In genomic region chr17:39703913-39704312, GRCh38 we compare ENCODE assay signal across 2 cellular contexts.
TF ChIP-seq lines count a peak whose summit lies in the region.

No MANE protein-coding gene starts in this region.

TF ChIP-seq in GM23338, 12 proteins besides CTCF, POLR2A, EP300 and RAD21 (continued from another document):
- TF ChIP-seq, protein P1, sequence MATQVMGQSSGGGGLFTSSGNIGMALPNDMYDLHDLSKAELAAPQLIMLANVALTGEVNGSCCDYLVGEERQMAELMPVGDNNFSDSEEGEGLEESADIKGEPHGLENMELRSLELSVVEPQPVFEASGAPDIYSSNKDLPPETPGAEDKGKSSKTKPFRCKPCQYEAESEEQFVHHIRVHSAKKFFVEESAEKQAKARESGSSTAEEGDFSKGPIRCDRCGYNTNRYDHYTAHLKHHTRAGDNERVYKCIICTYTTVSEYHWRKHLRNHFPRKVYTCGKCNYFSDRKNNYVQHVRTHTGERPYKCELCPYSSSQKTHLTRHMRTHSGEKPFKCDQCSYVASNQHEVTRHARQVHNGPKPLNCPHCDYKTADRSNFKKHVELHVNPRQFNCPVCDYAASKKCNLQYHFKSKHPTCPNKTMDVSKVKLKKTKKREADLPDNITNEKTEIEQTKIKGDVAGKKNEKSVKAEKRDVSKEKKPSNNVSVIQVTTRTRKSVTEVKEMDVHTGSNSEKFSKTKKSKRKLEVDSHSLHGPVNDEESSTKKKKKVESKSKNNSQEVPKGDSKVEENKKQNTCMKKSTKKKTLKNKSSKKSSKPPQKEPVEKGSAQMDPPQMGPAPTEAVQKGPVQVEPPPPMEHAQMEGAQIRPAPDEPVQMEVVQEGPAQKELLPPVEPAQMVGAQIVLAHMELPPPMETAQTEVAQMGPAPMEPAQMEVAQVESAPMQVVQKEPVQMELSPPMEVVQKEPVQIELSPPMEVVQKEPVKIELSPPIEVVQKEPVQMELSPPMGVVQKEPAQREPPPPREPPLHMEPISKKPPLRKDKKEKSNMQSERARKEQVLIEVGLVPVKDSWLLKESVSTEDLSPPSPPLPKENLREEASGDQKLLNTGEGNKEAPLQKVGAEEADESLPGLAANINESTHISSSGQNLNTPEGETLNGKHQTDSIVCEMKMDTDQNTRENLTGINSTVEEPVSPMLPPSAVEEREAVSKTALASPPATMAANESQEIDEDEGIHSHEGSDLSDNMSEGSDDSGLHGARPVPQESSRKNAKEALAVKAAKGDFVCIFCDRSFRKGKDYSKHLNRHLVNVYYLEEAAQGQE (IDR thresholded peaks at IDR 0.05; ENCODE audit: unreplicated experiment), result no peak
- TF ChIP-seq NANOG (IDR thresholded peaks at IDR 0.05; ENCODE audit: borderline replicate concordance) (no peak), EZH2 (IDR thresholded peaks at IDR 0.05; ENCODE audit: low read depth, unreplicated experiment) (no peak), CREB1 (CRISPR knock-in tag; IDR thresholded peaks at IDR 0.05; ENCODE audit: low read depth) (no peak), ZNF331 (CRISPR knock-in tag; IDR thresholded peaks at IDR 0.05; ENCODE audit: low read depth) (no peak), JUNB (IDR thresholded peaks at IDR 0.05; ENCODE audit: unreplicated experiment) (no peak), STAT1 (IDR thresholded peaks at IDR 0.05; ENCODE audit: unreplicated experiment) (no peak)
- TF ChIP-seq, protein P2, sequence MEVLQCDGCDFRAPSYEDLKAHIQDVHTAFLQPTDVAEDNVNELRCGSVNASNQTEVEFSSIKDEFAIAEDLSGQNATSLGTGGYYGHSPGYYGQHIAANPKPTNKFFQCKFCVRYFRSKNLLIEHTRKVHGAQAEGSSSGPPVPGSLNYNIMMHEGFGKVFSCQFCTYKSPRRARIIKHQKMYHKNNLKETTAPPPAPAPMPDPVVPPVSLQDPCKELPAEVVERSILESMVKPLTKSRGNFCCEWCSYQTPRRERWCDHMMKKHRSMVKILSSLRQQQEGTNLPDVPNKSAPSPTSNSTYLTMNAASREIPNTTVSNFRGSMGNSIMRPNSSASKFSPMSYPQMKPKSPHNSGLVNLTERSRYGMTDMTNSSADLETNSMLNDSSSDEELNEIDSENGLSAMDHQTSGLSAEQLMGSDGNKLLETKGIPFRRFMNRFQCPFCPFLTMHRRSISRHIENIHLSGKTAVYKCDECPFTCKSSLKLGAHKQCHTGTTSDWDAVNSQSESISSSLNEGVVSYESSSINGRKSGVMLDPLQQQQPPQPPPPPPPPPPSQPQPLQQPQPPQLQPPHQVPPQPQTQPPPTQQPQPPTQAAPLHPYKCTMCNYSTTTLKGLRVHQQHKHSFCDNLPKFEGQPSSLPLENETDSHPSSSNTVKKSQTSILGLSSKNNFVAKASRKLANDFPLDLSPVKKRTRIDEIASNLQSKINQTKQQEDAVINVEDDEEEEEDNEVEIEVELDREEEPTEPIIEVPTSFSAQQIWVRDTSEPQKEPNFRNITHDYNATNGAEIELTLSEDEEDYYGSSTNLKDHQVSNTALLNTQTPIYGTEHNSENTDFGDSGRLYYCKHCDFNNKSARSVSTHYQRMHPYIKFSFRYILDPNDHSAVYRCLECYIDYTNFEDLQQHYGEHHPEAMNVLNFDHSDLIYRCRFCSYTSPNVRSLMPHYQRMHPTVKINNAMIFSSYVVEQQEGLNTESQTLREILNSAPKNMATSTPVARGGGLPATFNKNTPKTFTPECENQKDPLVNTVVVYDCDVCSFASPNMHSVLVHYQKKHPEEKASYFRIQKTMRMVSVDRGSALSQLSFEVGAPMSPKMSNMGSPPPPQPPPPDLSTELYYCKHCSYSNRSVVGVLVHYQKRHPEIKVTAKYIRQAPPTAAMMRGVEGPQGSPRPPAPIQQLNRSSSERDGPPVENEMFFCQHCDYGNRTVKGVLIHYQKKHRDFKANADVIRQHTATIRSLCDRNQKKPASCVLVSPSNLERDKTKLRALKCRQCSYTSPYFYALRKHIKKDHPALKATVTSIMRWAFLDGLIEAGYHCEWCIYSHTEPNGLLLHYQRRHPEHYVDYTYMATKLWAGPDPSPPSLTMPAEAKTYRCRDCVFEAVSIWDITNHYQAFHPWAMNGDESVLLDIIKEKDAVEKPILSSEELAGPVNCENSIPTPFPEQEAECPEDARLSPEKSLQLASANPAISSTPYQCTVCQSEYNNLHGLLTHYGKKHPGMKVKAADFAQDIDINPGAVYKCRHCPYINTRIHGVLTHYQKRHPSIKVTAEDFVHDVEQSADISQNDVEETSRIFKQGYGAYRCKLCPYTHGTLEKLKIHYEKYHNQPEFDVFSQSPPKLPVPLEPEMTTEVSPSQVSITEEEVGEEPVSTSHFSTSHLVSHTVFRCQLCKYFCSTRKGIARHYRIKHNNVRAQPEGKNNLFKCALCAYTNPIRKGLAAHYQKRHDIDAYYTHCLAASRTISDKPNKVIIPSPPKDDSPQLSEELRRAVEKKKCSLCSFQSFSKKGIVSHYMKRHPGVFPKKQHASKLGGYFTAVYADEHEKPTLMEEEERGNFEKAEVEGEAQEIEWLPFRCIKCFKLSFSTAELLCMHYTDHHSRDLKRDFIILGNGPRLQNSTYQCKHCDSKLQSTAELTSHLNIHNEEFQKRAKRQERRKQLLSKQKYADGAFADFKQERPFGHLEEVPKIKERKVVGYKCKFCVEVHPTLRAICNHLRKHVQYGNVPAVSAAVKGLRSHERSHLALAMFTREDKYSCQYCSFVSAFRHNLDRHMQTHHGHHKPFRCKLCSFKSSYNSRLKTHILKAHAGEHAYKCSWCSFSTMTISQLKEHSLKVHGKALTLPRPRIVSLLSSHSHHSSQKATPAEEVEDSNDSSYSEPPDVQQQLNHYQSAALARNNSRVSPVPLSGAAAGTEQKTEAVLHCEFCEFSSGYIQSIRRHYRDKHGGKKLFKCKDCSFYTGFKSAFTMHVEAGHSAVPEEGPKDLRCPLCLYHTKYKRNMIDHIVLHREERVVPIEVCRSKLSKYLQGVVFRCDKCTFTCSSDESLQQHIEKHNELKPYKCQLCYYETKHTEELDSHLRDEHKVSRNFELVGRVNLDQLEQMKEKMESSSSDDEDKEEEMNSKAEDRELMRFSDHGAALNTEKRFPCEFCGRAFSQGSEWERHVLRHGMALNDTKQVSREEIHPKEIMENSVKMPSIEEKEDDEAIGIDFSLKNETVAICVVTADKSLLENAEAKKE (CRISPR knock-in tag; IDR thresholded peaks at IDR 0.05), result no peak
TF ChIP-seq in GM23338: peak in this region for 0.

TF ChIP-seq in WTC11, 78 proteins besides CTCF, POLR2A, EP300 and RAD21 (continued from another document):
- TF ChIP-seq, protein P3, sequence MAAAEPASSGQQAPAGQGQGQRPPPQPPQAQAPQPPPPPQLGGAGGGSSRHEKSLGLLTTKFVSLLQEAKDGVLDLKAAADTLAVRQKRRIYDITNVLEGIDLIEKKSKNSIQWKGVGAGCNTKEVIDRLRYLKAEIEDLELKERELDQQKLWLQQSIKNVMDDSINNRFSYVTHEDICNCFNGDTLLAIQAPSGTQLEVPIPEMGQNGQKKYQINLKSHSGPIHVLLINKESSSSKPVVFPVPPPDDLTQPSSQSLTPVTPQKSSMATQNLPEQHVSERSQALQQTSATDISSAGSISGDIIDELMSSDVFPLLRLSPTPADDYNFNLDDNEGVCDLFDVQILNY (CRISPR knock-in tag; IDR thresholded peaks at IDR 0.05), result no peak
- TF ChIP-seq, protein P4, sequence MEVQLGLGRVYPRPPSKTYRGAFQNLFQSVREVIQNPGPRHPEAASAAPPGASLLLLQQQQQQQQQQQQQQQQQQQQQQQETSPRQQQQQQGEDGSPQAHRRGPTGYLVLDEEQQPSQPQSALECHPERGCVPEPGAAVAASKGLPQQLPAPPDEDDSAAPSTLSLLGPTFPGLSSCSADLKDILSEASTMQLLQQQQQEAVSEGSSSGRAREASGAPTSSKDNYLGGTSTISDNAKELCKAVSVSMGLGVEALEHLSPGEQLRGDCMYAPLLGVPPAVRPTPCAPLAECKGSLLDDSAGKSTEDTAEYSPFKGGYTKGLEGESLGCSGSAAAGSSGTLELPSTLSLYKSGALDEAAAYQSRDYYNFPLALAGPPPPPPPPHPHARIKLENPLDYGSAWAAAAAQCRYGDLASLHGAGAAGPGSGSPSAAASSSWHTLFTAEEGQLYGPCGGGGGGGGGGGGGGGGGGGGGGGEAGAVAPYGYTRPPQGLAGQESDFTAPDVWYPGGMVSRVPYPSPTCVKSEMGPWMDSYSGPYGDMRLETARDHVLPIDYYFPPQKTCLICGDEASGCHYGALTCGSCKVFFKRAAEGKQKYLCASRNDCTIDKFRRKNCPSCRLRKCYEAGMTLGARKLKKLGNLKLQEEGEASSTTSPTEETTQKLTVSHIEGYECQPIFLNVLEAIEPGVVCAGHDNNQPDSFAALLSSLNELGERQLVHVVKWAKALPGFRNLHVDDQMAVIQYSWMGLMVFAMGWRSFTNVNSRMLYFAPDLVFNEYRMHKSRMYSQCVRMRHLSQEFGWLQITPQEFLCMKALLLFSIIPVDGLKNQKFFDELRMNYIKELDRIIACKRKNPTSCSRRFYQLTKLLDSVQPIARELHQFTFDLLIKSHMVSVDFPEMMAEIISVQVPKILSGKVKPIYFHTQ (CRISPR knock-in tag; IDR thresholded peaks at IDR 0.05), result no peak
- TF ChIP-seq E2F1 (CRISPR knock-in tag; IDR thresholded peaks at IDR 0.05) (no peak), JUN (CRISPR knock-in tag; IDR thresholded peaks at IDR 0.05) (no peak), STAT6 (CRISPR knock-in tag; conservative IDR thresholded peaks at IDR 0.05; ENCODE audit: low read depth) (no peak), TEAD4 (CRISPR knock-in tag; IDR thresholded peaks at IDR 0.05) (no peak), HMGA2 (CRISPR knock-in tag; IDR thresholded peaks at IDR 0.05) (no peak)
TF ChIP-seq in WTC11: peak in this region for 0.
